19 cellular contexts compared by ENCODE assay signal in genomic region chr1:93526431-93526830, GRCh38.
"Had no signal": no experiment of that assay in that cellular context is flagged by ENCODE, and none has a peak within 500 bp of the region (broad histone marks: within the 10 kb centered on the region; RNA-seq: fewer than 3 reads in every experiment).

No MANE protein-coding gene starts in this region.

- H3K9me3 ChIP-seq: neutrophil, thoracic aorta, upper lobe of right lung, vagina had no signal

- H3K36me3 ChIP-seq: neutrophil, thoracic aorta, vagina had no signal

- DNase-seq: effector CD4-positive, alpha-beta T cell; endodermal cell; foreskin melanocyte; mesendoderm; naive B cell; posterior cingulate gyrus; stimulated activated CD4-positive, alpha-beta T cell treated with anti-CD3 and anti-CD28 coated beads, Interleukin-2, amount 100 ng/mL, for 24 hours; stimulated activated CD4-positive, alpha-beta T cell treated with anti-CD3 and anti-CD28 coated beads, Interleukin-4, amount 100 ng/mL, for 4 hours; stimulated activated naive B cell treated with anti-CD40 and anti-IgM and Interleukin-4, amounts not matched to agents 10 μg/mL and 1 μg/mL and 100 μg/mL, for 72 hours; stimulated activated naive CD8-positive, alpha-beta T cell treated with anti-CD3 and anti-CD28 coated beads, Interleukin-15, amount 100 ng/mL, for 72 hours; upper lobe of right lung had no signal

- H3K4me1 ChIP-seq: upper lobe of right lung, vagina had no signal

- H3K27me3 ChIP-seq: hepatocyte, neutrophil, upper lobe of right lung, vagina had no signal

- ATAC-seq: left lobe of liver; sciatic nerve; stimulated activated naive B cell treated with anti-CD40 and anti-IgM and Interleukin-4, amounts not matched to agents 10 μg/mL and 1 μg/mL and 100 μg/mL, for 72 hours; stimulated activated naive CD8-positive, alpha-beta T cell treated with anti-CD3 and anti-CD28 coated beads, Interleukin-15, amount 100 ng/mL, for 72 hours; upper lobe of right lung had no signal

- H3K4me3 ChIP-seq: coronary artery, hepatocyte, lung, thoracic aorta, upper lobe of right lung, vagina had no signal

- H3K27ac ChIP-seq: coronary artery, hepatocyte, neutrophil, thoracic aorta, upper lobe of right lung, vagina had no signal
